Comparison of ENCODE assay signal across 8 cellular contexts in genomic region chr6:157764346-157765068, GRCh38. TPM values are rescaled to one million over a fixed set of nuclear protein-coding genes. Genes with fewer than 3 reads are reported as not detected.
A peak's percentile ranks its signal among the peaks of the same experiment; 100 is the strongest.
DNase-seq lines count a peak whose midpoint lies in the region; ATAC-seq lines count a peak whose summit lies in the region.

No MANE protein-coding gene starts in this region.

- peak overlapping the region; percentile 90 to 99 (median 96) for H3K27ac Mint-ChIP-seq in naive thymus-derived CD4-positive, alpha-beta T cell

- intact Hi-C loops in naive thymus-derived CD4-positive, alpha-beta T cell (cut with micrococcal nuclease) = loop anchor here (1.0 to 10.0 kb wide), 18 partner anchors 8 to 1090 kb away; partner anchors contain the start of genes SYNJ2 (in 1 of the 2), TMEM242 (in 1 of the 2) and ZDHHC14 (in 1 of the 2)

- peaks cover 0 to 8% (median 0%) of the 10 kb centered on the region in 5 donors for H3K36me3 Mint-ChIP-seq in naive thymus-derived CD4-positive, alpha-beta T cell

- H3K27me3 Mint-ChIP-seq in naive thymus-derived CD4-positive, alpha-beta T cell = peaks cover 0 to 32% (median 0%) of the 10 kb centered on the region in 5 donors

- H3K9me3 Mint-ChIP-seq in naive thymus-derived CD4-positive, alpha-beta T cell = peaks cover 0 to 4% (median 0%) of the 10 kb centered on the region in 11 donors

- H3K4me1 Mint-ChIP-seq in naive thymus-derived CD4-positive, alpha-beta T cell = peaks cover 44 to 92% (median 76%) of the 10 kb centered on the region in 7 donors

- H3K36me3 ChIP-seq in naive thymus-derived CD4-positive, alpha-beta T cell (ENCODE audit: control insufficient read depth in 2 of 3, insufficient read depth in 3 of 3, low read length in 3 of 3) = no peaks in the 10 kb centered on the region
- no peaks in the 10 kb centered on the region for H3K36me3 ChIP-seq in H7 (replicated peaks; ENCODE audit: control insufficient read depth, insufficient read depth, low read length)

- POLR2A ChIA-PET in naive thymus-derived CD4-positive, alpha-beta T cell (lab: Charles Lee) = interaction anchor here (0.6 to 2.6 kb wide), 12 partner anchors 9 to 121 kb away, joined by 3 to 18 read pairs (median 4); no protein-coding TSS in a partner anchor

- ATAC-seq in GM18498 (IDR thresholded peaks at IDR 0.05; ENCODE audit: unreplicated experiment) = peak; percentile 59
- ATAC-seq in HG02870 (IDR thresholded peaks at IDR 0.05; ENCODE audit: unreplicated experiment) = peak; percentile 59
- ATAC-seq in naive thymus-derived CD4-positive, alpha-beta T cell = peak; percentile 87

- no peaks in the 10 kb centered on the region for H3K27me3 ChIP-seq in naive thymus-derived CD4-positive, alpha-beta T cell (ENCODE audit: control insufficient read depth in 2 of 2, insufficient read depth in 2 of 2, low read length in 2 of 2)
- no peaks in the 10 kb centered on the region for H3K27me3 ChIP-seq in H7 (ENCODE audit: control insufficient read depth, insufficient read depth, low read length)

- DNase-seq in NOMO-1 treated with dmso at 0.1 percent for 144 hours (lab: John Stamatoyannopoulos, UW; ENCODE audit: unreplicated experiment) (peak; percentile 87), activated T-cell treated with anti-CD3 and anti-CD28 coated beads for 24 hours (ENCODE audit: low read depth) (peak; percentile 83), epithelial cell of prostate (ENCODE audit: low read depth, low spot score) (peak; percentile 99), H7 (no peak)
- DNase-seq in naive thymus-derived CD4-positive, alpha-beta T cell = peak; percentile 58 to 96 (median 93)
- peak; percentile 60 to 80 for DNase-seq in stimulated activated CD8-positive, alpha-beta memory T cell treated with anti-CD3 and anti-CD28 coated beads, Interleukin-7, amount 100 ng/mL, for 48 hours (ENCODE audit: extremely low read depth in 1 of 2, low read depth in 1 of 2)

- no peaks in the 10 kb centered on the region for H3K9me3 ChIP-seq in naive thymus-derived CD4-positive, alpha-beta T cell (ENCODE audit: control insufficient read depth in 2 of 3, low read length in 3 of 3)

- H3K4me3 Mint-ChIP-seq in naive thymus-derived CD4-positive, alpha-beta T cell = peak overlapping the region; percentile 71 to 84 (median 78)

- peak overlapping the region; percentile 49 for H3K4me3 ChIP-seq in naive thymus-derived CD4-positive, alpha-beta T cell (ENCODE audit: low read length)
- H3K4me3 ChIP-seq in H7 (ENCODE audit: insufficient read depth, low read depth, low read length) = no peak overlapping the region

- H3K4me1 ChIP-seq in naive thymus-derived CD4-positive, alpha-beta T cell (ENCODE audit: control insufficient read depth in 2 of 2, insufficient read depth in 2 of 2, low read length in 2 of 2) = peaks cover 27 to 66% of the 10 kb centered on the region in 2 donors

- CTCF ChIA-PET in naive thymus-derived CD4-positive, alpha-beta T cell (lab: Charles Lee) = interaction anchor here (0.6 to 6.6 kb wide), 6 partner anchors 9 to 1503 kb away, joined by 3 to 53 read pairs (median 4); no protein-coding TSS in a partner anchor

- peak overlapping the region; percentile 93 for H3K27ac ChIP-seq in epithelial cell of prostate
- peak overlapping the region; percentile 56 for H3K27ac ChIP-seq in naive thymus-derived CD4-positive, alpha-beta T cell (ENCODE audit: low read depth, low read length)

RNA-seq across cellular contexts. Expression of gene SNX9, which starts 58.5 kb away (rescaled TPM):
- 10 to 100 TPM; 13.4 to 39.2 (median 36.4) TPM for total RNA-seq in naive thymus-derived CD4-positive, alpha-beta T cell
- 10 to 100 TPM; 23.8 to 51.5 TPM for polyA plus RNA-seq in naive thymus-derived CD4-positive, alpha-beta T cell
- 35.9 and 36.1 TPM in 2 replicates for total RNA-seq in H7 (2014; rRNA removed; shearing (Covaris generic))
